In genomic region chr3:42262525-42262924, GRCh38 we compare ENCODE assay signal across 2 cellular contexts.
TF ChIP-seq lines count a peak whose summit lies in the region.

No MANE protein-coding gene starts in this region.

TF ChIP-seq in IMR-90, 13 proteins besides CTCF, POLR2A, EP300 and RAD21:
- TF ChIP-seq BHLHE40 (IDR thresholded peaks at IDR 0.05; ENCODE audit: low read depth, low read length): no peak
- peak; percentile 48 for TF ChIP-seq CEBPB (IDR thresholded peaks at IDR 0.05; ENCODE audit: low read depth, low read length)
- TF ChIP-seq MAZ (IDR thresholded peaks at IDR 0.05; ENCODE audit: borderline replicate concordance, low read depth, low read length): no peak

TF ChIP-seq in K562, 482 proteins besides CTCF, POLR2A, EP300 and RAD21:
- TF ChIP-seq TARDBP (IDR thresholded peaks at IDR 0.05): no peak
- TF ChIP-seq ZNF354B (CRISPR knock-in tag; IDR thresholded peaks at IDR 0.05): no peak
- no peak for TF ChIP-seq ZNF23 (CRISPR knock-in tag; IDR thresholded peaks at IDR 0.05)
- TF ChIP-seq MITF (IDR thresholded peaks at IDR 0.05): no peak
- TF ChIP-seq USF2 (CRISPR knock-in tag; IDR thresholded peaks at IDR 0.05): no peak
- no peak for TF ChIP-seq DEAF1 (CRISPR knock-in tag; IDR thresholded peaks at IDR 0.05)
- TF ChIP-seq CTCFL (IDR thresholded peaks at IDR 0.05; ENCODE audit: borderline replicate concordance, insufficient read depth, low read depth, low read length, poor library complexity, severe bottlenecking): no peak
- TF ChIP-seq ZFP1 (CRISPR knock-in tag; IDR thresholded peaks at IDR 0.05): no peak
- TF ChIP-seq PHTF2 (CRISPR knock-in tag; IDR thresholded peaks at IDR 0.05): no peak
- TF ChIP-seq RNF2 (IDR thresholded peaks at IDR 0.05): no peak
- no peak for TF ChIP-seq ZNF707 (CRISPR knock-in tag; conservative IDR thresholded peaks at IDR 0.05)
- TF ChIP-seq ZNF609 (CRISPR knock-in tag; IDR thresholded peaks at IDR 0.05; ENCODE audit: borderline replicate concordance): no peak
- no peak for TF ChIP-seq ZNF384 (IDR thresholded peaks at IDR 0.05; ENCODE audit: low read depth, low read length)
- TF ChIP-seq RBM25 (IDR thresholded peaks at IDR 0.05; ENCODE audit: low read depth, low read length, severe bottlenecking): no peak
- no peak for TF ChIP-seq DMBX1 (CRISPR knock-in tag; IDR thresholded peaks at IDR 0.05; ENCODE audit: borderline replicate concordance)
- no peak for TF ChIP-seq SMARCB1 (IDR thresholded peaks at IDR 0.05; ENCODE audit: insufficient read length, low read depth)
- no peak for TF ChIP-seq ZNF121 (CRISPR knock-in tag; conservative IDR thresholded peaks at IDR 0.05)
- no peak for TF ChIP-seq ZNF316 (IDR thresholded peaks at IDR 0.05)
- TF ChIP-seq KLF13 (tag; IDR thresholded peaks at IDR 0.05; ENCODE audit: borderline replicate concordance, low read depth): no peak
- TF ChIP-seq ZFP36 (IDR thresholded peaks at IDR 0.05; ENCODE audit: low read depth, low read length, partially characterized antibody): no peak
